8 cellular contexts compared by ENCODE assay signal in the genomic region with DNA sequence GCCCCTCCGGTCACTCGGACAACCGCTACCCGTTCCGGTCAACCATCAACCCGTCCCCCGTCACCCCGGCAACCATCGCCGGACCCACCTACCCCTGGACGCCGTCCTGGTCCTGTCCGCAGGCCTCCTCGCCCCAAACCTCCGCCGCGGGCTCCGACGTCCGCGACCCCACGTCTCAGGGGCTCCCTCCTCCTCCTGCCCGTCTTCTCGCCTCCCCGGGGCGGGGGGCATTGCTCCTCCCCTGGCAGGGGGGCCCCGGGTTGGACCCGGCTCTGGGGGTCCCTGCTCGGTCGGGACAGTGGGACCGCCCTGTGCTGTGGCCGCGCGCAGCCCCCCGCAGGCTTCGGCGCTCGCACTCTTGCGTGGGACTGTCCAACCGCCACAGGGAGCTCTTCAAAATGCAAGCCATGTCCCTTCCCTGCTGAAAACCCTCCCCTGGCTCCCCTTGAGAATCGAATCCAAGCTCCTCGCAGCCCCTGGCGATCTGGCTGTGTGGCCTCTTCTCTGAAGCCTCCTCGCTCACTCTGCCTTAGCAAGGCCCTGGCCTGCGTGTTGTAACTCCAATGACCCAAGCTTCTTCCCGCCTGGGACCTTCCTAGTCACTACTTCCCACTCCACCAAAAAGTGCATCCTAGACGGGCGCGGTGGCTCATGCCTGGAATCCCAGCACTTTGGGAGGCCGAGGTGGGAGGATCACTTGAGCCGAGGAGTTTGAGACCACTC. TPM values are rescaled to one million over a fixed set of nuclear protein-coding genes. Genes with fewer than 3 reads are reported as not detected.
DNase-seq lines count a peak whose midpoint lies in the region; ATAC-seq, FAIRE-seq and TF ChIP-seq lines count a peak whose summit lies in the region.

No MANE protein-coding gene starts in this region.

- H3K27ac ChIP-seq in A549 (peak overlapping the region; percentile 65 to 87), body of pancreas (peak overlapping the region in 2 of 4 donors; percentile 5 to 8), right lobe of liver (no peak overlapping the region), upper lobe of right lung (peak overlapping the region; percentile 32)

- CTCF ChIA-PET in A549 (lab: Yijun Ruan, JAX) = no interaction called here

- FAIRE-seq in A549 (lab: Jason Lieb, UNC) = no peak

- peaks cover 18% of the 10 kb centered on the region for H3K4me1 Mint-ChIP-seq in HFFc6 (ENCODE audit: low read depth)

- H3K27me3 Mint-ChIP-seq in HFFc6 (ENCODE audit: insufficient read depth) = peaks cover 2% of the 10 kb centered on the region

- H3K4me1 ChIP-seq in A549 = peaks cover 12% of the 10 kb centered on the region
- H3K4me1 ChIP-seq in body of pancreas = peaks cover 8% of the 10 kb centered on the region
- H3K4me1 ChIP-seq in right lobe of liver = no peaks in the 10 kb centered on the region
- H3K4me1 ChIP-seq in upper lobe of right lung = peaks cover 13% of the 10 kb centered on the region

- 30% methylated on average over 16 of the region's 51 CpGs for WGBS in A549 (ENCODE audit: missing lambda C conversion rate)
- WGBS in body of pancreas, 2 donors = 19 to 35% methylated on average over 18 to 33 of the region's 51 CpGs
- WGBS in right lobe of liver (ENCODE audit: insufficient coverage, low coverage, low lambda C conversion rate, missing lambda C conversion rate) = 45% methylated on average over 14 of the region's 51 CpGs

- peak overlapping the region; percentile 88 for H3K27ac Mint-ChIP-seq in HFFc6

- TF ChIP-seq EP300 in A549 (IDR thresholded peaks at IDR 0.05) = no peak

- POLR2A ChIA-PET in A549 (lab: Yijun Ruan, JAX) = interaction anchor here (1.0 kb wide), 1 partner anchor 102 kb away, joined by 3 read pairs; no protein-coding TSS in a partner anchor

- TF ChIP-seq RAD21 in A549 (conservative IDR thresholded peaks at IDR 0.05 in 1 of 2, IDR thresholded peaks at IDR 0.05 in 1 of 2) = no peak

- peak overlapping the region; percentile 85 for H3K4me3 Mint-ChIP-seq in HFFc6

- H3K36me3 Mint-ChIP-seq in HFFc6 (ENCODE audit: low read depth) = no peaks in the 10 kb centered on the region

- DNase-seq in A549 (ENCODE audit: low read depth in 1 of 2, low spot score in 1 of 2) = no peak
- no peak for DNase-seq in HFFc6
- DNase-seq in body of pancreas = no peak
- DNase-seq in right lobe of liver = no peak
- DNase-seq in upper lobe of right lung = no peak
- DNase-seq in pons (ENCODE audit: low spot score) = no peak
- DNase-seq in NCI-H146 (lab: John Stamatoyannopoulos, UW) = no peak
- no peak for DNase-seq in germinal center (ENCODE audit: low spot score)

- H3K4me3 ChIP-seq in A549 = peak overlapping the region; percentile 56
- H3K4me3 ChIP-seq in body of pancreas = peak overlapping the region; percentile 27 to 41
- peak overlapping the region; percentile 35 to 58 (median 37) for H3K4me3 ChIP-seq in right lobe of liver
- H3K4me3 ChIP-seq in upper lobe of right lung = peak overlapping the region; percentile 62

- H3K36me3 ChIP-seq in body of pancreas (replicated peaks in 1 of 2; ENCODE audit: insufficient read depth in 1 of 2, low read depth in 2 of 2) (no peaks in the 10 kb centered on the region), right lobe of liver (no peaks in the 10 kb centered on the region), upper lobe of right lung (no peaks in the 10 kb centered on the region)

- H3K9me3 ChIP-seq in A549 = no peaks in the 10 kb centered on the region
- H3K9me3 ChIP-seq in body of pancreas = no peaks in the 10 kb centered on the region
- no peaks in the 10 kb centered on the region for H3K9me3 ChIP-seq in right lobe of liver
- H3K9me3 ChIP-seq in upper lobe of right lung = no peaks in the 10 kb centered on the region

- no peaks in the 10 kb centered on the region for H3K9me3 Mint-ChIP-seq in HFFc6

- no peak for TF ChIP-seq CTCF in A549 (IDR thresholded peaks at IDR 0.05)
- TF ChIP-seq CTCF in HFFc6 (IDR thresholded peaks at IDR 0.05) = no peak
- TF ChIP-seq CTCF in body of pancreas (IDR thresholded peaks at IDR 0.05) = no peak
- TF ChIP-seq CTCF in right lobe of liver (IDR thresholded peaks at IDR 0.05) = no peak
- TF ChIP-seq CTCF in upper lobe of right lung (IDR thresholded peaks at IDR 0.05) = no peak

- H3K4me2 ChIP-seq in A549 = peak overlapping the region; percentile 97

- no peak for TF ChIP-seq POLR2A in A549 (IDR thresholded peaks at IDR 0.05; ENCODE audit: low read length)
- peak in 1 of 3 donors; percentile 7 for TF ChIP-seq POLR2A in body of pancreas (IDR thresholded peaks at IDR 0.05)
- no peak for TF ChIP-seq POLR2A in right lobe of liver (IDR thresholded peaks at IDR 0.05)

- H3K27me3 ChIP-seq in body of pancreas (no peaks in the 10 kb centered on the region), right lobe of liver (peaks cover 0 to 5% of the 10 kb centered on the region in 2 donors), upper lobe of right lung (no peaks in the 10 kb centered on the region)

- ATAC-seq in A549 = peak; percentile 5 to 7; a peak in 2 of 6 replicates
- no peak for ATAC-seq in body of pancreas
- ATAC-seq in right lobe of liver = no peak
- peak; percentile 31 for ATAC-seq in upper lobe of right lung

- intact Hi-C loops in body of pancreas (cut with DNase I) (no loop called here), right lobe of liver (cut with DNase I) (no loop called here), upper lobe of right lung (cut with DNase I) (no loop called here)

TF ChIP-seq in A549, 52 proteins besides CTCF, POLR2A, EP300 and RAD21:
- TF ChIP-seq ESRRA (IDR thresholded peaks at IDR 0.05; ENCODE audit: borderline replicate concordance, low read length) (no peak), HOXB13 (CRISPR knock-in tag; IDR thresholded peaks at IDR 0.05; ENCODE audit: low read depth) (no peak), FOSB (CRISPR knock-in tag; IDR thresholded peaks at IDR 0.05) (no peak), BCL3 (IDR thresholded peaks at IDR 0.05) (no peak), PBX3 (IDR thresholded peaks at IDR 0.05) (no peak), TFCP2L1 (CRISPR knock-in tag; IDR thresholded peaks at IDR 0.05) (no peak), RCOR1 (IDR thresholded peaks at IDR 0.05; ENCODE audit: low read depth, low read length) (no peak), CHD2 (IDR thresholded peaks at IDR 0.05; ENCODE audit: low read length, partially characterized antibody) (no peak), MAFK (IDR thresholded peaks at IDR 0.05; ENCODE audit: partially characterized antibody) (no peak)

RNA-seq across cellular contexts. Expression of gene EPHX3, which starts 8.4 kb away (rescaled TPM):
- polyA plus RNA-seq in A549 (2011; rRNA removed) (0.12 and 0.29 TPM in 2 replicates), A549 (2017; fragmentation: RNase III; extraction: RNeasy Plus Mini Kit Qiagen cat#74134 plus additional on column Dnase treatment) (0.05 to 0.08 TPM (median 0.08 TPM) in 3 replicates)
- 0.21 and 0.22 TPM in 2 replicates for polyA plus RNA-seq in A549 (2012; cell fraction: cytosol; rRNA removed)
- polyA plus RNA-seq in A549 (2012; cell fraction: nucleus; rRNA removed) = 1.5 and 1.7 TPM in 2 replicates
- polyA minus RNA-seq in A549 (2011; rRNA and poly(A)+ RNA removed) = 0.29 and 0.91 TPM in 2 replicates
- total RNA-seq in HFFc6 (2021; fragmentation: NEBNext Ultra II Directional; extraction: Animal tissue kit (Norgen Biotek cat#: 25700)) = under 1 TPM in 3 of 6 experiments, not detected in 3; 0.13 to 0.37 (median 0.14) TPM
- total RNA-seq in body of pancreas (not detected), right lobe of liver (under 1 TPM in 3 of 6 experiments, not detected in 3; 0.20 to 0.25 (median 0.22) TPM), upper lobe of right lung (2.5 TPM)

RNA-seq across cellular contexts. Expression of gene NOTCH3, which starts 23.0 kb away (rescaled TPM):
- polyA plus RNA-seq in A549 (2011; rRNA removed) (14.7 and 21.3 TPM in 2 replicates), A549 (2017; fragmentation: RNase III; extraction: RNeasy Plus Mini Kit Qiagen cat#74134 plus additional on column Dnase treatment) (6.4 to 9.5 TPM (median 6.9 TPM) in 3 replicates)
- polyA plus RNA-seq in A549 (2012; cell fraction: cytosol; rRNA removed) = 10.3 and 14.2 TPM in 2 replicates
- polyA plus RNA-seq in A549 (2012; cell fraction: nucleus; rRNA removed) = 21.9 and 40.9 TPM in 2 replicates
- polyA minus RNA-seq in A549 (2011; rRNA and poly(A)+ RNA removed) = 46.6 and 49.9 TPM in 2 replicates
- 10 to 100 TPM in 4 of 6 experiments, 1 to 10 TPM in 2; 3.4 to 18.0 (median 13.1) TPM for total RNA-seq in HFFc6 (2021; fragmentation: NEBNext Ultra II Directional; extraction: Animal tissue kit (Norgen Biotek cat#: 25700))
- total RNA-seq in body of pancreas (10 to 100 TPM; 20.2 to 33.9 TPM), right lobe of liver (1 to 10 TPM; 1.7 to 6.7 (median 2.4) TPM), upper lobe of right lung (67.9 TPM)

Comparison
In these comparisons a context has a peak if more than half of its experiments do, and no peak if none do; other contexts are left out.
1. ATAC-seq: peak in A549 (2 of 2) and upper lobe of right lung (single experiment); none in body of pancreas (single experiment) and right lobe of liver (0 of 4).
2. H3K27ac ChIP-seq: peak in A549 (2 of 2) and upper lobe of right lung (single experiment); none in right lobe of liver (0 of 3).
3. Peak in every context shown above with its lines, with median percentiles within 50 percentile points of each other: H3K4me3 ChIP-seq.